ENCODE assay signal across 12 cellular contexts in the genomic region with DNA sequence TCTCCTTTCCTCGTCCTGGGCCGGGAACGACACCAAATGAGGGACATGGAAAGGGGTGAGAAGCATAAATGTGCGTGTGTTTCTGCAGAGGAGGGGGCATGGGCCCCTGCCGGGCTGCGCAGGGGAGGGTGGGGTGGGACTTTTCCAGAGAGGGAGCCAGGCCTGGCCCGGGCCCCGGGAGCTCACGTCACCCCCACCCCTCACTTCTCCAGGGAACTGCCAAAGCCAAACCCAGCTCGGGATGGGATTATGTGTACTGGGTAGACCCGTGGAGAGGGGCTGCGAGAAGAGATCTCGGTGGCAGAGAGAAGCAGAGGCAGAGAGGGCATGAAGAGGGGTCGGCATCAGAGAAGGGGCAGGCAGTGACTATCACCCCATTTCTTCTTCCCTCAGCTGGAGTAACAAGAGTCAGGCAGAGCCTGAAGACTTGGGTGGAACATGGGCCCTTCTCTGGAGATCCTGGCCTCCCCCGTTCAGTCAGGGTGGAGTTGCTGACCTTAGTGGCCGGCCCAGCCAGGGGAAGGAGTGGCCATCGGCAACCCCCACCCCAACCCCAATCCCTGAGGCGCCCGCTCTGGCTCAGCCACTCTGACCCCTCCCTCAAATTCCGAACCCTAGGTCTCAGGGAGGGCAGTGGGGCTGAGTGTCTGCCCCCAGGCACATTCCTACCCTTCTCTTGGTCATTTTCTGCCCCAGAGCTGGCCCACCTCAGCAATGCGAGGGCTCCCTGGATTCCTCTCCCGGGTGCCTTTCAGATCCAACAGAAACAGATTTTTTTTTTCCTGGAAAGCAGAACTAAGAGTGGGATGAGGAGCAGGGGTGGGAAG. TPM values are rescaled to one million over a fixed set of nuclear protein-coding genes. Genes with fewer than 3 reads are reported as not detected.
DNase-seq lines count a peak whose midpoint lies in the region; ATAC-seq and TF ChIP-seq lines count a peak whose summit lies in the region.
"Had no signal": no experiment of that assay in that cellular context is flagged by ENCODE, and none has a peak within 500 bp of the region (broad histone marks: within the 10 kb centered on the region; RNA-seq: fewer than 3 reads in every experiment).

No MANE protein-coding gene starts in this region.

- no peaks in the 10 kb centered on the region for H3K27me3 ChIP-seq in ovary

- no peaks in the 10 kb centered on the region for H3K36me3 ChIP-seq in ovary

- H3K4me1 Mint-ChIP-seq in T-cell = peaks cover 19 to 29% (median 27%) of the 10 kb centered on the region in 3 donors

- CTCF ChIA-PET in T-cell (lab: Charles Lee) = interaction anchor here in 1 of 2 donors (0.6 kb wide), 1 partner anchor 10 kb away, joined by 3 read pairs; no protein-coding TSS in a partner anchor

- peaks cover 7 to 24% of the 10 kb centered on the region in 2 donors for H3K27me3 Mint-ChIP-seq in T-cell

- TF ChIP-seq EP300 in ovary (IDR thresholded peaks at IDR 0.05) = no peak

- H3K4me3 ChIP-seq in ovary = peak overlapping the region; percentile 59

- 18 to 39% (median 32%) methylated on average over 22 of the region's 22 CpGs for WGBS in ovary, 3 donors

- no peaks in the 10 kb centered on the region for H3K9me3 Mint-ChIP-seq in T-cell

- H3K4me3 Mint-ChIP-seq in T-cell = peak overlapping the region in 2 of 3 donors; percentile 8 to 78

- POLR2A ChIA-PET in T-cell (lab: Charles Lee) = interaction anchor here (0.7 to 1.2 kb wide), 2 partner anchors 11 to 79 kb away, joined by 4 to 6 read pairs; no protein-coding TSS in a partner anchor

- TF ChIP-seq CTCF in ovary (IDR thresholded peaks at IDR 0.05) = no peak

- peaks cover 2% of the 10 kb centered on the region for H3K36me3 Mint-ChIP-seq in T-cell

- H3K27ac Mint-ChIP-seq in T-cell = no peak overlapping the region

- ATAC-seq in T-cell (replicated peaks in 1 of 4) (no peak), Right ventricle myocardium superior (ENCODE audit: poor library complexity) (peak; percentile 19), GM21576 (IDR thresholded peaks at IDR 0.05; ENCODE audit: unreplicated experiment) (no peak), GM18868 (IDR thresholded peaks at IDR 0.05; ENCODE audit: unreplicated experiment) (no peak), GM18519 (IDR thresholded peaks at IDR 0.05; ENCODE audit: low FRiP score, unreplicated experiment) (no peak)

- peak overlapping the region; percentile 89 to 92 for H3K27ac ChIP-seq in ovary

- intact Hi-C loops in Right ventricle myocardium superior (cut with DNase I) (loop anchor here (10.0 kb wide), 1 partner anchor 264 kb away; no protein-coding TSS in a partner anchor), ovary (cut with DNase I) (loop anchor here in 3 of 4 donors (10.0 kb wide), 3 partner anchors 74 to 264 kb away; partner anchors contain the start of genes ENSA (in 1 of the 3) and GOLPH3L (in 1 of the 3))

- DNase-seq in CD1c-positive myeloid dendritic cell (ENCODE audit: extremely low spot score) (peak; percentile 35), T-cell (no peak), Right ventricle myocardium superior (peak; percentile 74), ovary (peak; percentile 72 to 86 (median 75)), GM19240 (ENCODE audit: insufficient read length, low spot score) (no peak)
- DNase-seq: activated gamma-delta T cell treated with Interleukin-2 at 50 U/mL for 16 hours, KG1 had no signal

- H3K9me3 ChIP-seq in ovary = no peaks in the 10 kb centered on the region

- peaks cover 16% of the 10 kb centered on the region for H3K4me1 ChIP-seq in ovary (ENCODE audit: insufficient read depth)

- peak; percentile 36 for TF ChIP-seq POLR2A in ovary (IDR thresholded peaks at IDR 0.05)

RNA-seq across cellular contexts. Expression of gene ADAMTSL4, which starts 1.2 kb away (rescaled TPM):
- under 1 TPM; 0.26 to 0.66 (median 0.49) TPM for total RNA-seq in T-cell
- total RNA-seq in Right ventricle myocardium superior = 64.4 TPM
- total RNA-seq in ovary = 10 to 100 TPM; 11.6 to 86.6 (median 22.5) TPM
- polyA plus RNA-seq in ovary = 10 to 100 TPM in 1 of 2 donors, 1 to 10 TPM in 1; 8.8 to 12.1 TPM
- total RNA-seq: Daoy had no signal

RNA-seq across cellular contexts. Expression of gene MCL1, which starts 29.0 kb away (rescaled TPM):
- 100 to 1,000 TPM; 478 to 731 (median 517) TPM for total RNA-seq in T-cell
- total RNA-seq in Right ventricle myocardium superior = 85.9 TPM
- total RNA-seq in ovary = 100 to 1,000 TPM in 6 of 7 donors, 10 to 100 TPM in 1; 91.1 to 280 (median 145) TPM
- polyA plus RNA-seq in ovary = 100 to 1,000 TPM in 1 of 2 donors, 10 to 100 TPM in 1; 74.2 to 209 TPM

RNA-seq across cellular contexts. Expression of gene FALEC, which starts 34.9 kb away (rescaled TPM):
- under 1 TPM in 3 of 5 donors, not detected in 2; 0.49 to 0.85 (median 0.73) TPM for total RNA-seq in T-cell
- not detected for total RNA-seq in Right ventricle myocardium superior
- total RNA-seq in ovary = 1 to 10 TPM in 1 of 7 donors, under 1 TPM in 2, not detected in 4; 0.69 to 1.7 (median 0.86) TPM
- polyA plus RNA-seq in ovary = under 1 TPM in 1 of 2 donors, not detected in 1; 0.51 TPM
- total RNA-seq: Daoy, H1 had no signal
- polyA plus RNA-seq: H1 had no signal

RNA-seq across cellular contexts. Expression of gene ECM1, which starts 42.5 kb away (rescaled TPM):
- 1 to 10 TPM in 3 of 5 donors, under 1 TPM in 2; 0.25 to 2.9 (median 1.2) TPM for total RNA-seq in T-cell
- total RNA-seq in Right ventricle myocardium superior = 16.7 TPM
- total RNA-seq in ovary = 10 to 100 TPM in 1 of 7 donors, 1 to 10 TPM in 6; 1.8 to 11.0 (median 6.2) TPM
- polyA plus RNA-seq in ovary = 10 to 100 TPM in 1 of 2 donors, 1 to 10 TPM in 1; 4.3 to 16.7 TPM

Comparison
In these comparisons a context has a peak if more than half of its experiments do, and no peak if none do; other contexts are left out.
1. DNase-seq: peak in CD1c-positive myeloid dendritic cell (single experiment), Right ventricle myocardium superior (single experiment) and ovary (5 of 5); none in T-cell (0 of 34) and GM19240 (single experiment).
2. RNA of gene ADAMTSL4, which starts 1.2 kb away (total RNA-seq): 64.4 TPM in Right ventricle myocardium superior (single experiment) and 11.6 to 86.6 TPM in ovary; 0.26 to 0.66 TPM in T-cell; every median in the first group is over 4 times any median in the second.